Comparison of ENCODE assay signal across 1 cellular context in genomic region chr18:62551972-62552513, GRCh38.
TF ChIP-seq lines count a peak whose summit lies in the region.

No MANE protein-coding gene starts in this region.

TF ChIP-seq in K562, 482 proteins besides CTCF, POLR2A, EP300 and RAD21:
- TF ChIP-seq SP2 (IDR thresholded peaks at IDR 0.05; ENCODE audit: extremely low read depth, low read depth, low read length, poor library complexity, severe bottlenecking) (no peak), RFX1 (IDR thresholded peaks at IDR 0.05) (peak; percentile 80)
